1 cellular context compared by ENCODE assay signal in genomic region chr5:54310433-54311177, GRCh38.
A peak's percentile ranks its signal among the peaks of the same experiment; 100 is the strongest.
TF ChIP-seq lines count a peak whose summit lies in the region.

Gene ARL15, minus strand, starts transcription at chr5:54310573.

TF ChIP-seq in K562, 482 proteins besides CTCF, POLR2A, EP300 and RAD21 (continued from another document and continues in another):
- TF ChIP-seq ZBTB26 (CRISPR knock-in tag; IDR thresholded peaks at IDR 0.05), result peak; percentile 92
- TF ChIP-seq NFYB (IDR thresholded peaks at IDR 0.05; ENCODE audit: extremely low read depth, insufficient read length), result peak; percentile 55
- peak; percentile 46; the same call in 1 of the 2 replicates for TF ChIP-seq SMARCE1 (IDR thresholded peaks at IDR 0.05)
- no peak for TF ChIP-seq ZNF507 (tag; conservative IDR thresholded peaks at IDR 0.05)
- peak; percentile 95 for TF ChIP-seq THRB (CRISPR knock-in tag; conservative IDR thresholded peaks at IDR 0.05)
- peak; percentile 56; the same call in 1 of the 2 replicates for TF ChIP-seq ELF1 (tag; IDR thresholded peaks at IDR 0.05)
- no peak for TF ChIP-seq STAT5B (CRISPR knock-in tag; IDR thresholded peaks at IDR 0.05)
- peak; percentile 90 for TF ChIP-seq EP400 (IDR thresholded peaks at IDR 0.05)
- peak; percentile 51 for TF ChIP-seq RBM39 (optimal IDR thresholded peaks at IDR 0.05; ENCODE audit: low read depth, low read length)
- peak; percentile 98 for TF ChIP-seq OTX1 (CRISPR knock-in tag; IDR thresholded peaks at IDR 0.05)
- peak; percentile 94; the same call in 1 of the 2 replicates for TF ChIP-seq POLR2AphosphoS2 (IDR thresholded peaks at IDR 0.05; ENCODE audit: low read length)
- TF ChIP-seq ZBTB43 (CRISPR knock-in tag; IDR thresholded peaks at IDR 0.05), result no peak
- 0 out of 2 replicates have a peak, but pooled peaks have one; percentile 73 for TF ChIP-seq ZBTB49 (CRISPR knock-in tag; IDR thresholded peaks at IDR 0.05; ENCODE audit: borderline replicate concordance)
- no peak for TF ChIP-seq KDM1A (IDR thresholded peaks at IDR 0.05)
- peak; percentile 66; the same call in 1 of the 2 replicates for TF ChIP-seq E2F3 (CRISPR knock-in tag; IDR thresholded peaks at IDR 0.05)
- no peak for TF ChIP-seq ZFP1 (CRISPR knock-in tag; IDR thresholded peaks at IDR 0.05)
- peak; percentile 17 for TF ChIP-seq SMARCA4 (IDR thresholded peaks at IDR 0.05)
- TF ChIP-seq ZNF384 (IDR thresholded peaks at IDR 0.05; ENCODE audit: low read depth, low read length), result peak; percentile 89
- no peak for TF ChIP-seq ZFP36 (IDR thresholded peaks at IDR 0.05; ENCODE audit: low read depth, low read length, partially characterized antibody)
- TF ChIP-seq ILF3 (IDR thresholded peaks at IDR 0.05; ENCODE audit: borderline replicate concordance), result peak; percentile 91
- TF ChIP-seq BRD9 (IDR thresholded peaks at IDR 0.05; ENCODE audit: low read depth, partially characterized antibody), result no peak
- TF ChIP-seq CREM (IDR thresholded peaks at IDR 0.05; ENCODE audit: low read depth), result peak; percentile 48; the same call in 1 of the 2 replicates
- TF ChIP-seq ZKSCAN1 (IDR thresholded peaks at IDR 0.05; ENCODE audit: low read depth, low read length), result peak; percentile 60; the same call in 1 of the 2 replicates
- TF ChIP-seq MEIS2 (IDR thresholded peaks at IDR 0.05; ENCODE audit: partially characterized antibody), result no peak
- peak; percentile 82; the same call in 1 of the 2 replicates for TF ChIP-seq ZNF780A (CRISPR knock-in tag; IDR thresholded peaks at IDR 0.05)
- no peak for TF ChIP-seq BRD4 (IDR thresholded peaks at IDR 0.05)
- peak; percentile 96 for TF ChIP-seq ELF4 (CRISPR knock-in tag; IDR thresholded peaks at IDR 0.05)
- TF ChIP-seq MXD1 (CRISPR knock-in tag; IDR thresholded peaks at IDR 0.05; ENCODE audit: borderline replicate concordance, poor library complexity, severe bottlenecking), result no peak
- no peak for TF ChIP-seq ZNF589 (CRISPR knock-in tag; IDR thresholded peaks at IDR 0.05; ENCODE audit: low read depth)
- TF ChIP-seq DIDO1 (tag; IDR thresholded peaks at IDR 0.05; ENCODE audit: low read depth), result no peak
- TF ChIP-seq MLLT1 (IDR thresholded peaks at IDR 0.05), result peak; percentile 78 to 79; a peak in 3 of 4 replicates
- peak; percentile 99 for TF ChIP-seq TBP (optimal IDR thresholded peaks at IDR 0.05; ENCODE audit: low read depth, low read length)
- peak in 1 of 2 experiments; percentile 78; a peak in 3 of 4 replicates for TF ChIP-seq HDAC1 (IDR thresholded peaks at IDR 0.05)
- TF ChIP-seq ZNF696 (CRISPR knock-in tag; conservative IDR thresholded peaks at IDR 0.05), result no peak
- TF ChIP-seq TEAD2 (tag; IDR thresholded peaks at IDR 0.05), result no peak
- peak; percentile 96 for TF ChIP-seq TAF9B (IDR thresholded peaks at IDR 0.05; ENCODE audit: partially characterized antibody)
- TF ChIP-seq ATF1 (CRISPR knock-in tag; IDR thresholded peaks at IDR 0.05), result no peak
- peak; percentile 51 for TF ChIP-seq ATF1 (tag; IDR thresholded peaks at IDR 0.05)
- peak; percentile 78 for TF ChIP-seq HMGN3 (IDR thresholded peaks at IDR 0.05; ENCODE audit: borderline replicate concordance, extremely low read depth, insufficient read length, low read depth, low read length)
- TF ChIP-seq ZBTB11 (CRISPR knock-in tag; IDR thresholded peaks at IDR 0.05), result no peak
- TF ChIP-seq MAZ (CRISPR knock-in tag; conservative IDR thresholded peaks at IDR 0.05 in 1 of 2, IDR thresholded peaks at IDR 0.05 in 1 of 2), result peak; percentile 88 to 89
- peak; percentile 39 to 65; a peak in 3 of 4 replicates for TF ChIP-seq FOXK2 (conservative IDR thresholded peaks at IDR 0.05 in 1 of 2, IDR thresholded peaks at IDR 0.05 in 1 of 2; ENCODE audit: low read depth in 2 of 2)
- no peak for TF ChIP-seq JUNB (CRISPR knock-in tag; conservative IDR thresholded peaks at IDR 0.05)
- TF ChIP-seq ELF2 (CRISPR knock-in tag; IDR thresholded peaks at IDR 0.05), result 0 out of 2 replicates have a peak, but pooled peaks have one; percentile 12
- peak; percentile 53 for TF ChIP-seq SAP30 (IDR thresholded peaks at IDR 0.05; ENCODE audit: borderline replicate concordance, insufficient read depth, low read depth, low read length, poor library complexity, severe bottlenecking)
- TF ChIP-seq MTA3 (IDR thresholded peaks at IDR 0.05; ENCODE audit: borderline replicate concordance), result peak; percentile 99
- TF ChIP-seq ZNF717 (CRISPR knock-in tag; IDR thresholded peaks at IDR 0.05), result 0 out of 2 replicates have a peak, but pooled peaks have one; percentile 58
- TF ChIP-seq ZSCAN29 (IDR thresholded peaks at IDR 0.05), result no peak
- TF ChIP-seq ZNF133 (CRISPR knock-in tag; IDR thresholded peaks at IDR 0.05), result no peak
- TF ChIP-seq ESRRA (IDR thresholded peaks at IDR 0.05; ENCODE audit: borderline replicate concordance, low read depth), result no peak
- TF ChIP-seq CHD2 (IDR thresholded peaks at IDR 0.05; ENCODE audit: low read depth, low read length), result peak; percentile 46; the same call in 1 of the 2 replicates
- TF ChIP-seq GTF3C2 (IDR thresholded peaks at IDR 0.05; ENCODE audit: borderline replicate concordance, extremely low read depth, insufficient read length), result no peak
- peak; percentile 57 for TF ChIP-seq L3MBTL2 (IDR thresholded peaks at IDR 0.05)
- TF ChIP-seq ZNF143 (CRISPR knock-in tag; IDR thresholded peaks at IDR 0.05), result no peak
- no peak for TF ChIP-seq CBX3 (IDR thresholded peaks at IDR 0.05; ENCODE audit: borderline replicate concordance in 1 of 2, low read length in 2 of 2)
- TF ChIP-seq CBFA2T3 (IDR thresholded peaks at IDR 0.05), result peak; percentile 50
- 0 out of 2 replicates have a peak, but pooled peaks have one; percentile 31 for TF ChIP-seq RFX5 (IDR thresholded peaks at IDR 0.05; ENCODE audit: low read depth, low read length)
- no peak for TF ChIP-seq BRCA1 (IDR thresholded peaks at IDR 0.05)
- TF ChIP-seq BRCA1 (CRISPR knock-in tag; IDR thresholded peaks at IDR 0.05), result no peak
- TF ChIP-seq ZNF311 (CRISPR knock-in tag; IDR thresholded peaks at IDR 0.05), result no peak
- TF ChIP-seq ZC3H8 (IDR thresholded peaks at IDR 0.05), result no peak
- no peak; the same call in 1 of the 2 replicates for TF ChIP-seq ETV5 (CRISPR knock-in tag; IDR thresholded peaks at IDR 0.05; ENCODE audit: low read depth)
- TF ChIP-seq MEF2A (IDR thresholded peaks at IDR 0.05; ENCODE audit: control insufficient read depth, low read depth, low read length), result no peak
- peak; percentile 97 for TF ChIP-seq TAF1 (IDR thresholded peaks at IDR 0.05; ENCODE audit: control insufficient read depth, extremely low read depth, insufficient read depth, low read length, severe bottlenecking)
- peak; percentile 95 for TF ChIP-seq CHD1 (IDR thresholded peaks at IDR 0.05; ENCODE audit: low read length)
- peak in 1 of 2 experiments; percentile 71; a peak in 2 of 4 replicates for TF ChIP-seq CSDE1 (IDR thresholded peaks at IDR 0.05)
